ENCODE assay signal across 14 cellular contexts in the genomic region with DNA sequence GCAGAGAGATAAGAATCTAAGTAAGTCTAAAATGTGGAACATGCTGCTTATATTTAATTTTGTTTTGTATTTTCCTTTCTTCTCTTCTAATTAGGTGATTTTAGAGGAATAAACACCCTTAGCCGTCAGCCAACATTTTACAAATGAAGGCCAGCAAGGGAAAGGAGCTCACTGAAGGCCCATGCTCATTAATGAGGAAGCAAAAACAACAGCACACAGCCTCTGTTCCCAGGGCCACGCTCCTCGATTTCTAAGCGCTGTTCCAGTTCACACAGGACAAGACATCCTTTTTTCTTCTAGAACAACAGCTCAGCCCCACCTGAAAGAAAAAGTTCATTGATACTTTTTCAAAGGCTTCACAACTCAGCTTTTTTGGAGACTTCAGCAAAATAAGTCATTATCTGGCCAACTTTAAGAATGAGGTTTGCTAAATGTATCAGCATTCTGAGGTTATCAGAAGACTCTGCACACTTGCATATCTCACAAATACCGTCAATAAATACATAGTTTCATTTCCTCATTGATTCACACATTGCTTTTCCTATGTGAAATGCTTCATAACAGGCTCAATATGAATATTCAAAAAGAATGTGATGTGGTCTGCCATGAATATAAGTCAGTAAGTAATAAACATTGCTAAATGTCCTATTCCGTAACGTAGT. TPM values are rescaled to one million over a fixed set of nuclear protein-coding genes. Genes with fewer than 3 reads are reported as not detected.
DNase-seq lines count a peak whose midpoint lies in the region; ATAC-seq lines count a peak whose summit lies in the region.
"Had no signal": no experiment of that assay in that cellular context is flagged by ENCODE, and none has a peak within 500 bp of the region (broad histone marks: within the 10 kb centered on the region; RNA-seq: fewer than 3 reads in every experiment).

No MANE protein-coding gene starts in this region.

- H3K4me1 Mint-ChIP-seq in activated CD4-positive, alpha-beta T cell treated with anti-CD3 and anti-CD28 coated beads, Interleukin-2, amount 10 ng/mL, durations not matched to agents 24 days and 14 days = no peaks in the 10 kb centered on the region

- intact Hi-C loops in left colon (cut with DNase I, micrococcal nuclease) = no loop called here
- intact Hi-C loops in activated CD4-positive, alpha-beta T cell treated with anti-CD3 and anti-CD28 coated beads, Interleukin-2, amount 10 ng/mL, durations not matched to agents 24 days and 14 days (cut with micrococcal nuclease) = no loop called here

- peaks cover 1% of the 10 kb centered on the region for H3K36me3 Mint-ChIP-seq in activated CD4-positive, alpha-beta T cell treated with anti-CD3 and anti-CD28 coated beads, Interleukin-2, amount 10 ng/mL, durations not matched to agents 24 days and 14 days (ENCODE audit: low read depth)

- DNase-seq in germinal center (ENCODE audit: low spot score) (peak; percentile 42), DMS53 (lab: John Stamatoyannopoulos, UW) (no peak), left colon (no peak), NCI-H1694 treated with DMSO at 0.1 percent for 48 hours (lab: John Stamatoyannopoulos, UW) (no peak)
- no peak for DNase-seq in activated CD4-positive, alpha-beta T cell treated with anti-CD3 and anti-CD28 coated beads, Interleukin-2, amount 10 ng/mL, durations not matched to agents 24 days and 14 days
- DNase-seq: CD8-positive, alpha-beta memory T cell; GM23248; MM.1S; mucosa of descending colon; PC-3; transverse colon had no signal

- peaks cover 19% of the 10 kb centered on the region for H3K9me3 Mint-ChIP-seq in activated CD4-positive, alpha-beta T cell treated with anti-CD3 and anti-CD28 coated beads, Interleukin-2, amount 10 ng/mL, durations not matched to agents 24 days and 14 days

- H3K27me3 Mint-ChIP-seq in activated CD4-positive, alpha-beta T cell treated with anti-CD3 and anti-CD28 coated beads, Interleukin-2, amount 10 ng/mL, durations not matched to agents 24 days and 14 days = peaks cover 9% of the 10 kb centered on the region
- H3K27me3 Mint-ChIP-seq: CD8-positive, alpha-beta memory T cell had no signal

- H3K4me3 Mint-ChIP-seq in activated CD4-positive, alpha-beta T cell treated with anti-CD3 and anti-CD28 coated beads, Interleukin-2, amount 10 ng/mL, durations not matched to agents 24 days and 14 days = no peak overlapping the region

- no peak overlapping the region for H3K27ac Mint-ChIP-seq in activated CD4-positive, alpha-beta T cell treated with anti-CD3 and anti-CD28 coated beads, Interleukin-2, amount 10 ng/mL, durations not matched to agents 24 days and 14 days
- H3K27ac Mint-ChIP-seq: CD8-positive, alpha-beta memory T cell had no signal

- ATAC-seq in GM18499 (IDR thresholded peaks at IDR 0.05; ENCODE audit: insufficient read depth, unreplicated experiment) (peak; percentile 92), GM21447 (IDR thresholded peaks at IDR 0.05; ENCODE audit: unreplicated experiment) (peak; percentile 70), HG03280 (IDR thresholded peaks at IDR 0.05; ENCODE audit: unreplicated experiment) (peak; percentile 67), left colon (no peak)
- ATAC-seq: PC-3 had no signal

RNA-seq across cellular contexts. Expression of a gene that starts 34.8 kb away (rescaled TPM):
- 1 to 10 TPM; 3.4 to 7.5 TPM for total RNA-seq in left colon
- 24.9 TPM in 2 replicates for total RNA-seq in activated CD4-positive, alpha-beta T cell treated with anti-CD3 and anti-CD28 coated beads, Interleukin-2, amount 10 ng/mL, durations not matched to agents 24 days and 14 days
